ENCODE assay signal across 20 cellular contexts in the genomic region with DNA sequence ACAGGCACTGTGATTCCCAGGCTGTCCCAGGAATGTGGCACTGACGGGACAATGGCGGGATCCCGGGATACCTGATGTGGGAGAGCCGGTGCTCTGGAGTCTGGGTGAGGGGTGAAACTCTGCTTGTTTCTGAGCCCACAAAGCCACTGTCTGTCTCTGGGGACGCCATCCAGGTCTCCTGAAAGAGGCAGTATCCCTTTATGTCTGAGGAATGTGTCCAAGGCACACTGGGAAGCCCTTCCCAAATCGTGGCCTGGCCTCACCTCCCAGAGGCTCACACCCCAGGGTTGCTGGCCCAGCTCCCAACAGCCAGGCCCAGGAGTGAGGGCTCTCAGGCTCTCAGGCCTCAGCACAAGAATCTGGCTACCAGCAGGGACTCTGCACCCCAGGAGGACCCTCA. TPM values are rescaled to one million over a fixed set of nuclear protein-coding genes. Genes with fewer than 3 reads are reported as not detected.
DNase-seq lines count a peak whose midpoint lies in the region; ATAC-seq and TF ChIP-seq lines count a peak whose summit lies in the region.
"Had no signal": no experiment of that assay in that cellular context is flagged by ENCODE, and none has a peak within 500 bp of the region (broad histone marks: within the 10 kb centered on the region; RNA-seq: fewer than 3 reads in every experiment).

No MANE protein-coding gene starts in this region.

- no peak for DNase-seq in activated CD4-positive, alpha-beta T cell treated with anti-CD3 and anti-CD28 coated beads, Interleukin-2, amount 10 ng/mL, durations not matched to agents 24 days and 14 days
- no peak for DNase-seq in activated CD4-positive, alpha-beta T cell treated with anti-CD3 and anti-CD28 coated beads for 1 hour
- no peak for DNase-seq in central memory CD8-positive, alpha-beta T cell (ENCODE audit: low spot score in 2 of 2)
- DNase-seq: activated CD4-positive, alpha-beta T cell treated with anti-CD3 and anti-CD28 coated beads for 4 hours; cortex of kidney; DND-41; gastrocnemius medialis; NCI-H1105; NCI-H526 treated with DMSO at 0.1 percent for 48 hours; SHP77 treated with DMSO at 0.1 percent for 48 hours; small intestine; upper lobe of left lung had no signal

- no peak overlapping the region for H3K4me3 Mint-ChIP-seq in activated CD4-positive, alpha-beta T cell treated with anti-CD3 and anti-CD28 coated beads, Interleukin-2, amount 10 ng/mL, durations not matched to agents 24 days and 14 days
- H3K4me3 Mint-ChIP-seq in central memory CD8-positive, alpha-beta T cell, result no peak overlapping the region
- H3K4me3 Mint-ChIP-seq: brain had no signal

- CTCF ChIA-PET in HEK293 (lab: Yijun Ruan, JAX), result interaction anchor here (0.7 to 1.2 kb wide), 2 partner anchors 10 to 153 kb away, joined by 3 to 5 read pairs; no protein-coding TSS in a partner anchor

- H3K27ac ChIP-seq in HEK293 (ENCODE audit: extremely low read depth, low read depth, low read length), result no peak overlapping the region
- H3K27ac ChIP-seq in neutrophil, result peak overlapping the region; percentile 54
- H3K27ac ChIP-seq: gastrocnemius medialis, upper lobe of left lung had no signal

- ATAC-seq in central memory CD8-positive, alpha-beta T cell (replicated peaks; ENCODE audit: extremely low read depth, poor library complexity, severe bottlenecking), result no peak
- ATAC-seq in GM19395 (IDR thresholded peaks at IDR 0.05; ENCODE audit: unreplicated experiment) (no peak), HG02623 (IDR thresholded peaks at IDR 0.05; ENCODE audit: unreplicated experiment) (no peak), HG03378 (IDR thresholded peaks at IDR 0.05; ENCODE audit: unreplicated experiment) (no peak)
- ATAC-seq: gastrocnemius medialis had no signal

- H3K9me3 Mint-ChIP-seq in activated CD4-positive, alpha-beta T cell treated with anti-CD3 and anti-CD28 coated beads, Interleukin-2, amount 10 ng/mL, durations not matched to agents 24 days and 14 days, result no peaks in the 10 kb centered on the region
- H3K9me3 Mint-ChIP-seq in central memory CD8-positive, alpha-beta T cell, result no peaks in the 10 kb centered on the region
- H3K9me3 Mint-ChIP-seq: brain had no signal

- H3K4me1 ChIP-seq in HEK293 (ENCODE audit: control insufficient read depth, insufficient read depth, low read length), result no peaks in the 10 kb centered on the region
- no peaks in the 10 kb centered on the region for H3K4me1 ChIP-seq in neutrophil (ENCODE audit: control insufficient read depth in 1 of 2, insufficient read depth in 1 of 2, low read depth in 1 of 2, low read length in 1 of 2)
- H3K4me1 ChIP-seq: gastrocnemius medialis had no signal

- H3K27me3 Mint-ChIP-seq in activated CD4-positive, alpha-beta T cell treated with anti-CD3 and anti-CD28 coated beads, Interleukin-2, amount 10 ng/mL, durations not matched to agents 24 days and 14 days, result no peaks in the 10 kb centered on the region
- H3K27me3 Mint-ChIP-seq in central memory CD8-positive, alpha-beta T cell, result no peaks in the 10 kb centered on the region
- H3K27me3 Mint-ChIP-seq: brain had no signal

- H3K4me3 ChIP-seq in HEK293 (ENCODE audit: low read depth, low read length), result no peak overlapping the region
- no peak overlapping the region for H3K4me3 ChIP-seq in neutrophil (ENCODE audit: low read depth in 1 of 2, low read length in 1 of 2)
- H3K4me3 ChIP-seq: gastrocnemius medialis, upper lobe of left lung had no signal

- intact Hi-C loops in activated CD4-positive, alpha-beta T cell treated with anti-CD3 and anti-CD28 coated beads, Interleukin-2, amount 10 ng/mL, durations not matched to agents 24 days and 14 days (cut with micrococcal nuclease), result no loop called here

- H3K9me3 ChIP-seq in HEK293 (ENCODE audit: control insufficient read depth, insufficient read depth, low read depth, low read length) (no peaks in the 10 kb centered on the region), neutrophil (peaks cover 13% of the 10 kb centered on the region)
- H3K9me3 ChIP-seq: gastrocnemius medialis, upper lobe of left lung had no signal

- H3K27me3 ChIP-seq in neutrophil, result no peaks in the 10 kb centered on the region
- H3K27me3 ChIP-seq: gastrocnemius medialis, upper lobe of left lung had no signal

- peaks cover 0 to 14% of the 10 kb centered on the region in 2 experiments; a peak in 1 of 3 replicates for H3K36me3 ChIP-seq in HEK293 (ENCODE audit: control insufficient read depth in 2 of 2, insufficient read depth in 1 of 2, low read length in 2 of 2)
- H3K36me3 ChIP-seq in neutrophil, result peaks cover 100% of the 10 kb centered on the region
- H3K36me3 ChIP-seq: gastrocnemius medialis had no signal

- TF ChIP-seq CTCF in HEK293 (tag by site-specific recombination; IDR thresholded peaks at IDR 0.05) (no peak), neutrophil (IDR thresholded peaks at IDR 0.05) (no peak)

- peaks cover 68% of the 10 kb centered on the region for H3K36me3 Mint-ChIP-seq in activated CD4-positive, alpha-beta T cell treated with anti-CD3 and anti-CD28 coated beads, Interleukin-2, amount 10 ng/mL, durations not matched to agents 24 days and 14 days (ENCODE audit: low read depth)
- H3K36me3 Mint-ChIP-seq in central memory CD8-positive, alpha-beta T cell (ENCODE audit: insufficient read depth), result peaks cover 89% of the 10 kb centered on the region

- H3K27ac Mint-ChIP-seq in activated CD4-positive, alpha-beta T cell treated with anti-CD3 and anti-CD28 coated beads, Interleukin-2, amount 10 ng/mL, durations not matched to agents 24 days and 14 days, result peak overlapping the region; percentile 71
- peak overlapping the region; percentile 70 for H3K27ac Mint-ChIP-seq in central memory CD8-positive, alpha-beta T cell (ENCODE audit: low read depth)

- H3K4me1 Mint-ChIP-seq in activated CD4-positive, alpha-beta T cell treated with anti-CD3 and anti-CD28 coated beads, Interleukin-2, amount 10 ng/mL, durations not matched to agents 24 days and 14 days, result peaks cover 37% of the 10 kb centered on the region
- peaks cover 45% of the 10 kb centered on the region for H3K4me1 Mint-ChIP-seq in central memory CD8-positive, alpha-beta T cell
- H3K4me1 Mint-ChIP-seq: brain had no signal

- POLR2A ChIA-PET in HEK293 (lab: Yijun Ruan, JAX), result no interaction called here

TF ChIP-seq in HEK293, 187 proteins besides CTCF, POLR2A, EP300 and RAD21 (continues in another document):
- TF ChIP-seq ZNF23 (tag by site-specific recombination; IDR thresholded peaks at IDR 0.05; ENCODE audit: borderline replicate concordance) (no peak), ZNF768 (tag by site-specific recombination; IDR thresholded peaks at IDR 0.05) (no peak), ZNF169 (tag by site-specific recombination; IDR thresholded peaks at IDR 0.05) (no peak), ZNF175 (tag by site-specific recombination; IDR thresholded peaks at IDR 0.05) (no peak), ZIC2 (tag by site-specific recombination; IDR thresholded peaks at IDR 0.05) (peak; percentile 91), ZNF37A (tag by site-specific recombination; IDR thresholded peaks at IDR 0.05) (no peak), ZBTB7A (tag by site-specific recombination; IDR thresholded peaks at IDR 0.05; ENCODE audit: low read depth) (no peak), ZNF548 (tag by site-specific recombination; IDR thresholded peaks at IDR 0.05) (no peak), ZNF558 (tag by site-specific recombination; IDR thresholded peaks at IDR 0.05) (no peak), GLIS1 (tag by site-specific recombination; IDR thresholded peaks at IDR 0.05) (peak; percentile 47), ZNF174 (tag by site-specific recombination; IDR thresholded peaks at IDR 0.05) (no peak), KLF10 (tag by site-specific recombination; IDR thresholded peaks at IDR 0.05) (no peak)
- TF ChIP-seq, protein P1, sequence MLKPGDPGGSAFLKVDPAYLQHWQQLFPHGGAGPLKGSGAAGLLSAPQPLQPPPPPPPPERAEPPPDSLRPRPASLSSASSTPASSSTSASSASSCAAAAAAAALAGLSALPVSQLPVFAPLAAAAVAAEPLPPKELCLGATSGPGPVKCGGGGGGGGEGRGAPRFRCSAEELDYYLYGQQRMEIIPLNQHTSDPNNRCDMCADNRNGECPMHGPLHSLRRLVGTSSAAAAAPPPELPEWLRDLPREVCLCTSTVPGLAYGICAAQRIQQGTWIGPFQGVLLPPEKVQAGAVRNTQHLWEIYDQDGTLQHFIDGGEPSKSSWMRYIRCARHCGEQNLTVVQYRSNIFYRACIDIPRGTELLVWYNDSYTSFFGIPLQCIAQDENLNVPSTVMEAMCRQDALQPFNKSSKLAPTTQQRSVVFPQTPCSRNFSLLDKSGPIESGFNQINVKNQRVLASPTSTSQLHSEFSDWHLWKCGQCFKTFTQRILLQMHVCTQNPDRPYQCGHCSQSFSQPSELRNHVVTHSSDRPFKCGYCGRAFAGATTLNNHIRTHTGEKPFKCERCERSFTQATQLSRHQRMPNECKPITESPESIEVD (tag by site-specific recombination; IDR thresholded peaks at IDR 0.05), result no peak
- TF ChIP-seq, protein P2, sequence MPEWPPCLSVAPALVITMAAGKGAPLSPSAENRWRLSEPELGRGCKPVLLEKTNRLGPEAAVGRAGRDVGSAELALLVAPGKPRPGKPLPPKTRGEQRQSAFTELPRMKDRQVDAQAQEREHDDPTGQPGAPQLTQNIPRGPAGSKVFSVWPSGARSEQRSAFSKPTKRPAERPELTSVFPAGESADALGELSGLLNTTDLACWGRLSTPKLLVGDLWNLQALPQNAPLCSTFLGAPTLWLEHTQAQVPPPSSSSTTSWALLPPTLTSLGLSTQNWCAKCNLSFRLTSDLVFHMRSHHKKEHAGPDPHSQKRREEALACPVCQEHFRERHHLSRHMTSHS (tag by site-specific recombination; IDR thresholded peaks at IDR 0.05), result no peak
- TF ChIP-seq, protein P3, sequence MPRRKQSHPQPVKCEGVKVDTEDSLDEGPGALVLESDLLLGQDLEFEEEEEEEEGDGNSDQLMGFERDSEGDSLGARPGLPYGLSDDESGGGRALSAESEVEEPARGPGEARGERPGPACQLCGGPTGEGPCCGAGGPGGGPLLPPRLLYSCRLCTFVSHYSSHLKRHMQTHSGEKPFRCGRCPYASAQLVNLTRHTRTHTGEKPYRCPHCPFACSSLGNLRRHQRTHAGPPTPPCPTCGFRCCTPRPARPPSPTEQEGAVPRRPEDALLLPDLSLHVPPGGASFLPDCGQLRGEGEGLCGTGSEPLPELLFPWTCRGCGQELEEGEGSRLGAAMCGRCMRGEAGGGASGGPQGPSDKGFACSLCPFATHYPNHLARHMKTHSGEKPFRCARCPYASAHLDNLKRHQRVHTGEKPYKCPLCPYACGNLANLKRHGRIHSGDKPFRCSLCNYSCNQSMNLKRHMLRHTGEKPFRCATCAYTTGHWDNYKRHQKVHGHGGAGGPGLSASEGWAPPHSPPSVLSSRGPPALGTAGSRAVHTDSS (tag by site-specific recombination; IDR thresholded peaks at IDR 0.05), result no peak

RNA-seq across cellular contexts. Expression of gene ORM2, which starts 27.1 kb away (rescaled TPM):
- total RNA-seq in activated CD4-positive, alpha-beta T cell treated with anti-CD3 and anti-CD28 coated beads, Interleukin-2, amount 10 ng/mL, durations not matched to agents 24 days and 14 days, result not detected in 2 replicates
- total RNA-seq: A172, epithelial cell of proximal tubule had no signal

RNA-seq across cellular contexts. Expression of gene AKNA, which starts 31.0 kb away (rescaled TPM):
- total RNA-seq in activated CD4-positive, alpha-beta T cell treated with anti-CD3 and anti-CD28 coated beads, Interleukin-2, amount 10 ng/mL, durations not matched to agents 24 days and 14 days, result 149 and 150 TPM in 2 replicates

RNA-seq across cellular contexts. Expression of gene ORM1, which starts 33.9 kb away (rescaled TPM):
- total RNA-seq in activated CD4-positive, alpha-beta T cell treated with anti-CD3 and anti-CD28 coated beads, Interleukin-2, amount 10 ng/mL, durations not matched to agents 24 days and 14 days, result not detected in 2 replicates
- total RNA-seq: A172, epithelial cell of proximal tubule had no signal
